In genomic region chr19:55586976-55587668, GRCh38 we compare ENCODE assay signal across 1 cellular context.
TF ChIP-seq lines count a peak whose summit lies in the region.

No MANE protein-coding gene starts in this region.

TF ChIP-seq in GM12878, 131 proteins besides CTCF, POLR2A, EP300 and RAD21 (continued from another document):
- no peak for TF ChIP-seq IRF5 (IDR thresholded peaks at IDR 0.05; ENCODE audit: borderline replicate concordance)
- TF ChIP-seq, protein P1, sequence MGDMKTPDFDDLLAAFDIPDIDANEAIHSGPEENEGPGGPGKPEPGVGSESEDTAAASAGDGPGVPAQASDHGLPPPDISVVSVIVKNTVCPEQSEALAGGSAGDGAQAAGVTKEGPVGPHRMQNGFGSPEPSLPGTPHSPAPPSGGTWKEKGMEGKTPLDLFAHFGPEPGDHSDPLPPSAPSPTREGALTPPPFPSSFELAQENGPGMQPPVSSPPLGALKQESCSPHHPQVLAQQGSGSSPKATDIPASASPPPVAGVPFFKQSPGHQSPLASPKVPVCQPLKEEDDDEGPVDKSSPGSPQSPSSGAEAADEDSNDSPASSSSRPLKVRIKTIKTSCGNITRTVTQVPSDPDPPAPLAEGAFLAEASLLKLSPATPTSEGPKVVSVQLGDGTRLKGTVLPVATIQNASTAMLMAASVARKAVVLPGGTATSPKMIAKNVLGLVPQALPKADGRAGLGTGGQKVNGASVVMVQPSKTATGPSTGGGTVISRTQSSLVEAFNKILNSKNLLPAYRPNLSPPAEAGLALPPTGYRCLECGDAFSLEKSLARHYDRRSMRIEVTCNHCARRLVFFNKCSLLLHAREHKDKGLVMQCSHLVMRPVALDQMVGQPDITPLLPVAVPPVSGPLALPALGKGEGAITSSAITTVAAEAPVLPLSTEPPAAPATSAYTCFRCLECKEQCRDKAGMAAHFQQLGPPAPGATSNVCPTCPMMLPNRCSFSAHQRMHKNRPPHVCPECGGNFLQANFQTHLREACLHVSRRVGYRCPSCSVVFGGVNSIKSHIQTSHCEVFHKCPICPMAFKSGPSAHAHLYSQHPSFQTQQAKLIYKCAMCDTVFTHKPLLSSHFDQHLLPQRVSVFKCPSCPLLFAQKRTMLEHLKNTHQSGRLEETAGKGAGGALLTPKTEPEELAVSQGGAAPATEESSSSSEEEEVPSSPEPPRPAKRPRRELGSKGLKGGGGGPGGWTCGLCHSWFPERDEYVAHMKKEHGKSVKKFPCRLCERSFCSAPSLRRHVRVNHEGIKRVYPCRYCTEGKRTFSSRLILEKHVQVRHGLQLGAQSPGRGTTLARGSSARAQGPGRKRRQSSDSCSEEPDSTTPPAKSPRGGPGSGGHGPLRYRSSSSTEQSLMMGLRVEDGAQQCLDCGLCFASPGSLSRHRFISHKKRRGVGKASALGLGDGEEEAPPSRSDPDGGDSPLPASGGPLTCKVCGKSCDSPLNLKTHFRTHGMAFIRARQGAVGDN (IDR thresholded peaks at IDR 0.05): no peak
- TF ChIP-seq CEBPB (IDR thresholded peaks at IDR 0.05; ENCODE audit: borderline replicate concordance in 1 of 2, low read depth in 2 of 2, low read length in 2 of 2): no peak
- TF ChIP-seq STAT1 (conservative IDR thresholded peaks at IDR 0.05): no peak
- TF ChIP-seq DPF2 (IDR thresholded peaks at IDR 0.05): peak; percentile 41; the same call in 1 of the 2 replicates
- no peak for TF ChIP-seq MTA3 (IDR thresholded peaks at IDR 0.05; ENCODE audit: borderline replicate concordance, low read length)
- TF ChIP-seq, protein P2, sequence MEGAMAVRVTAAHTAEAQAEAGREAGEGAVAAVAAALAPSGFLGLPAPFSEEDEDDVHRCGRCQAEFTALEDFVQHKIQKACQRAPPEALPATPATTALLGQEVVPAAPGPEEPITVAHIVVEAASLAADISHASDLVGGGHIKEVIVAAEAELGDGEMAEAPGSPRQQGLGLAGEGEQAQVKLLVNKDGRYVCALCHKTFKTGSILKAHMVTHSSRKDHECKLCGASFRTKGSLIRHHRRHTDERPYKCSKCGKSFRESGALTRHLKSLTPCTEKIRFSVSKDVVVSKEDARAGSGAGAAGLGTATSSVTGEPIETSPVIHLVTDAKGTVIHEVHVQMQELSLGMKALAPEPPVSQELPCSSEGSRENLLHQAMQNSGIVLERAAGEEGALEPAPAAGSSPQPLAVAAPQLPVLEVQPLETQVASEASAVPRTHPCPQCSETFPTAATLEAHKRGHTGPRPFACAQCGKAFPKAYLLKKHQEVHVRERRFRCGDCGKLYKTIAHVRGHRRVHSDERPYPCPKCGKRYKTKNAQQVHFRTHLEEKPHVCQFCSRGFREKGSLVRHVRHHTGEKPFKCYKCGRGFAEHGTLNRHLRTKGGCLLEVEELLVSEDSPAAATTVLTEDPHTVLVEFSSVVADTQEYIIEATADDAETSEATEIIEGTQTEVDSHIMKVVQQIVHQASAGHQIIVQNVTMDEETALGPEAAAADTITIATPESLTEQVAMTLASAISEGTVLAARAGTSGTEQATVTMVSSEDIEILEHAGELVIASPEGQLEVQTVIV (IDR thresholded peaks at IDR 0.05; ENCODE audit: borderline replicate concordance, partially characterized antibody): no peak
- TF ChIP-seq CHD1 (IDR thresholded peaks at IDR 0.05; ENCODE audit: low read depth, low read length): no peak
- no peak for TF ChIP-seq ZNF274 (IDR thresholded peaks at IDR 0.05; ENCODE audit: insufficient read depth, insufficient read length)
- no peak for TF ChIP-seq E2F8 (IDR thresholded peaks at IDR 0.05; ENCODE audit: low read depth, partially characterized antibody)
- TF ChIP-seq RFX5 (IDR thresholded peaks at IDR 0.05; ENCODE audit: low read depth, low read length): no peak
- no peak for TF ChIP-seq MEF2A (IDR thresholded peaks at IDR 0.05; ENCODE audit: insufficient read depth, low read depth, low read length)
- TF ChIP-seq MTA2 (IDR thresholded peaks at IDR 0.05; ENCODE audit: low read depth): no peak
- TF ChIP-seq, protein P3, sequence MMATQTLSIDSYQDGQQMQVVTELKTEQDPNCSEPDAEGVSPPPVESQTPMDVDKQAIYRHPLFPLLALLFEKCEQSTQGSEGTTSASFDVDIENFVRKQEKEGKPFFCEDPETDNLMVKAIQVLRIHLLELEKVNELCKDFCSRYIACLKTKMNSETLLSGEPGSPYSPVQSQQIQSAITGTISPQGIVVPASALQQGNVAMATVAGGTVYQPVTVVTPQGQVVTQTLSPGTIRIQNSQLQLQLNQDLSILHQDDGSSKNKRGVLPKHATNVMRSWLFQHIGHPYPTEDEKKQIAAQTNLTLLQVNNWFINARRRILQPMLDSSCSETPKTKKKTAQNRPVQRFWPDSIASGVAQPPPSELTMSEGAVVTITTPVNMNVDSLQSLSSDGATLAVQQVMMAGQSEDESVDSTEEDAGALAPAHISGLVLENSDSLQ (IDR thresholded peaks at IDR 0.05): peak; percentile 84
- TF ChIP-seq ZSCAN29 (IDR thresholded peaks at IDR 0.05): no peak
- TF ChIP-seq, protein P4, sequence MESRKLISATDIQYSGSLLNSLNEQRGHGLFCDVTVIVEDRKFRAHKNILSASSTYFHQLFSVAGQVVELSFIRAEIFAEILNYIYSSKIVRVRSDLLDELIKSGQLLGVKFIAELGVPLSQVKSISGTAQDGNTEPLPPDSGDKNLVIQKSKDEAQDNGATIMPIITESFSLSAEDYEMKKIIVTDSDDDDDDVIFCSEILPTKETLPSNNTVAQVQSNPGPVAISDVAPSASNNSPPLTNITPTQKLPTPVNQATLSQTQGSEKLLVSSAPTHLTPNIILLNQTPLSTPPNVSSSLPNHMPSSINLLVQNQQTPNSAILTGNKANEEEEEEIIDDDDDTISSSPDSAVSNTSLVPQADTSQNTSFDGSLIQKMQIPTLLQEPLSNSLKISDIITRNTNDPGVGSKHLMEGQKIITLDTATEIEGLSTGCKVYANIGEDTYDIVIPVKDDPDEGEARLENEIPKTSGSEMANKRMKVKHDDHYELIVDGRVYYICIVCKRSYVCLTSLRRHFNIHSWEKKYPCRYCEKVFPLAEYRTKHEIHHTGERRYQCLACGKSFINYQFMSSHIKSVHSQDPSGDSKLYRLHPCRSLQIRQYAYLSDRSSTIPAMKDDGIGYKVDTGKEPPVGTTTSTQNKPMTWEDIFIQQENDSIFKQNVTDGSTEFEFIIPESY (IDR thresholded peaks at IDR 0.05): no peak
- no peak for TF ChIP-seq POU2F2 (IDR thresholded peaks at IDR 0.05; ENCODE audit: borderline replicate concordance, low read depth, low read length)
- TF ChIP-seq, protein P5, sequence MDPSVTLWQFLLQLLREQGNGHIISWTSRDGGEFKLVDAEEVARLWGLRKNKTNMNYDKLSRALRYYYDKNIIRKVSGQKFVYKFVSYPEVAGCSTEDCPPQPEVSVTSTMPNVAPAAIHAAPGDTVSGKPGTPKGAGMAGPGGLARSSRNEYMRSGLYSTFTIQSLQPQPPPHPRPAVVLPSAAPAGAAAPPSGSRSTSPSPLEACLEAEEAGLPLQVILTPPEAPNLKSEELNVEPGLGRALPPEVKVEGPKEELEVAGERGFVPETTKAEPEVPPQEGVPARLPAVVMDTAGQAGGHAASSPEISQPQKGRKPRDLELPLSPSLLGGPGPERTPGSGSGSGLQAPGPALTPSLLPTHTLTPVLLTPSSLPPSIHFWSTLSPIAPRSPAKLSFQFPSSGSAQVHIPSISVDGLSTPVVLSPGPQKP (IDR thresholded peaks at IDR 0.05; ENCODE audit: low read depth, low read length): no peak
- TF ChIP-seq TARDBP (IDR thresholded peaks at IDR 0.05; ENCODE audit: borderline replicate concordance): no peak
- TF ChIP-seq PAX8 (IDR thresholded peaks at IDR 0.05): no peak
- peak in 1 of 2 experiments; percentile 36; a peak in 2 of 4 replicates for TF ChIP-seq BHLHE40 (IDR thresholded peaks at IDR 0.05; ENCODE audit: borderline replicate concordance in 1 of 2, low read depth in 2 of 2, low read length in 1 of 2)
- TF ChIP-seq TCF3 (IDR thresholded peaks at IDR 0.05; ENCODE audit: borderline replicate concordance, insufficient read depth, low read depth, low read length): no peak
- TF ChIP-seq NR2C1 (IDR thresholded peaks at IDR 0.05): no peak
- no peak for TF ChIP-seq TBL1XR1 (IDR thresholded peaks at IDR 0.05; ENCODE audit: low read depth, low read length)
- TF ChIP-seq BRCA1 (IDR thresholded peaks at IDR 0.05; ENCODE audit: low read depth, low read length): no peak
- TF ChIP-seq HDGF (IDR thresholded peaks at IDR 0.05): 0 out of 2 replicates have a peak, but pooled peaks have one; percentile 20
- TF ChIP-seq CREB1 (IDR thresholded peaks at IDR 0.05; ENCODE audit: low read depth): no peak
- TF ChIP-seq SREBF2 (IDR thresholded peaks at IDR 0.05; ENCODE audit: low read length): no peak
- TF ChIP-seq ZNF384 (IDR thresholded peaks at IDR 0.05; ENCODE audit: borderline replicate concordance, low read depth, low read length): no peak; the same call in 1 of the 2 replicates
- TF ChIP-seq MXI1 (IDR thresholded peaks at IDR 0.05; ENCODE audit: low read depth, low read length): peak; percentile 49; the same call in 1 of the 2 replicates
- no peak for TF ChIP-seq SP1 (IDR thresholded peaks at IDR 0.05; ENCODE audit: low read depth, low read length)
- TF ChIP-seq SUPT20H (IDR thresholded peaks at IDR 0.05; ENCODE audit: borderline replicate concordance, control insufficient read depth, low read depth, low read length): no peak
- TF ChIP-seq YY1 (IDR thresholded peaks at IDR 0.05; ENCODE audit: low read depth, low read length): 0 out of 2 replicates have a peak, but pooled peaks have one; percentile 20
- TF ChIP-seq FOS (IDR thresholded peaks at IDR 0.05; ENCODE audit: borderline replicate concordance, extremely low read depth, insufficient read length): no peak
- no peak for TF ChIP-seq SPI1 (IDR thresholded peaks at IDR 0.05; ENCODE audit: borderline replicate concordance, insufficient read depth, low read depth, low read length)
- peak; percentile 85 for TF ChIP-seq CHD2 (IDR thresholded peaks at IDR 0.05; ENCODE audit: borderline replicate concordance, low read depth, low read length)
- TF ChIP-seq KDM1A (IDR thresholded peaks at IDR 0.05; ENCODE audit: borderline replicate concordance): no peak
- TF ChIP-seq EZH2 (IDR thresholded peaks at IDR 0.05; ENCODE audit: borderline replicate concordance, control insufficient read depth, low read depth, low read length): no peak
- TF ChIP-seq, protein P6, sequence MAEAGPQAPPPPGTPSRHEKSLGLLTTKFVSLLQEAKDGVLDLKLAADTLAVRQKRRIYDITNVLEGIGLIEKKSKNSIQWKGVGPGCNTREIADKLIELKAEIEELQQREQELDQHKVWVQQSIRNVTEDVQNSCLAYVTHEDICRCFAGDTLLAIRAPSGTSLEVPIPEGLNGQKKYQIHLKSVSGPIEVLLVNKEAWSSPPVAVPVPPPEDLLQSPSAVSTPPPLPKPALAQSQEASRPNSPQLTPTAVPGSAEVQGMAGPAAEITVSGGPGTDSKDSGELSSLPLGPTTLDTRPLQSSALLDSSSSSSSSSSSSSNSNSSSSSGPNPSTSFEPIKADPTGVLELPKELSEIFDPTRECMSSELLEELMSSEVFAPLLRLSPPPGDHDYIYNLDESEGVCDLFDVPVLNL (IDR thresholded peaks at IDR 0.05; ENCODE audit: low read depth, low read length): no peak
- no peak for TF ChIP-seq NR2F1 (conservative IDR thresholded peaks at IDR 0.05)
TF ChIP-seq in GM12878: peak in this region for 9.
